Comparison of ENCODE assay signal across 8 cellular contexts in genomic region chrX:150365953-150366911, GRCh38. TPM values are rescaled to one million over a fixed set of nuclear protein-coding genes. Genes with fewer than 3 reads are reported as not detected.
A peak's percentile ranks its signal among the peaks of the same experiment; 100 is the strongest.
DNase-seq lines count a peak whose midpoint lies in the region; ATAC-seq and TF ChIP-seq lines count a peak whose summit lies in the region.

No MANE protein-coding gene starts in this region.

- H3K4me3 ChIP-seq in CD8-positive, alpha-beta memory T cell (ENCODE audit: low read length): peak overlapping the region; percentile 34
- H3K4me3 ChIP-seq in astrocyte of the spinal cord (ENCODE audit: low read depth, low read length) (peak overlapping the region; percentile 50), iPS-18c (ENCODE audit: insufficient read depth, low read depth, low read length) (peak overlapping the region; percentile 50)

- POLR2A ChIA-PET in CD8-positive, alpha-beta memory T cell (lab: Charles Lee): no interaction called here

- no peaks in the 10 kb centered on the region for H3K36me3 ChIP-seq in CD8-positive, alpha-beta memory T cell (ENCODE audit: insufficient read depth, low read length)

- H3K4me1 ChIP-seq in CD8-positive, alpha-beta memory T cell (ENCODE audit: insufficient read depth, low read length): no peaks in the 10 kb centered on the region

- CTCF ChIA-PET in CD8-positive, alpha-beta memory T cell (lab: Charles Lee): interaction anchor here (0.9 to 3.8 kb wide), 12 partner anchors 9 to 426 kb away, joined by 3 to 22 read pairs (median 4); no protein-coding TSS in a partner anchor

- DNase-seq in CD8-positive, alpha-beta memory T cell: peak in 1 of 5 donors; percentile 11
- peak; percentile 1 for DNase-seq in NAMALWA (ENCODE audit: low spot score)
- DNase-seq in astrocyte of the spinal cord (ENCODE audit: low read depth, low spot score): peak; percentile 61
- DNase-seq in sciatic nerve (ENCODE audit: low spot score): peak; percentile 80
- DNase-seq in LoVo (ENCODE audit: low spot score): no peak
- DNase-seq in stimulated activated naive CD4-positive, alpha-beta T cell treated with Interleukin-2 at 50 U/mL for 16 hours (lab: John Stamatoyannopoulos, UW): no peak
- DNase-seq in AG08395 (ENCODE audit: low spot score): no peak

- H3K27ac ChIP-seq in CD8-positive, alpha-beta memory T cell (ENCODE audit: low read depth, low read length): no peak overlapping the region

- H3K27me3 ChIP-seq in CD8-positive, alpha-beta memory T cell (ENCODE audit: insufficient read depth, low read length, poor library complexity, severe bottlenecking): no peaks in the 10 kb centered on the region

- peaks cover 0 to 3% (median 0%) of the 10 kb centered on the region in 3 donors for H3K36me3 Mint-ChIP-seq in CD8-positive, alpha-beta memory T cell

- in situ Hi-C loops in astrocyte of the spinal cord (cut with HindIII; ENCODE audit: low sequenced_read_pairs): no loop called here

- H3K4me3 Mint-ChIP-seq in CD8-positive, alpha-beta memory T cell: peak overlapping the region; percentile 81 to 91 (median 87)

- intact Hi-C loops in sciatic nerve (cut with DNase I): loop anchor here (10.0 kb wide), 1 partner anchor 119 kb away; no protein-coding TSS in a partner anchor

- peak; percentile 63 for ATAC-seq in sciatic nerve

- peak; percentile 36 for TF ChIP-seq CTCF in astrocyte of the spinal cord (IDR thresholded peaks at IDR 0.05; ENCODE audit: low read depth, low read length)

- peaks cover 0 to 6% of the 10 kb centered on the region in 2 donors for H3K27me3 Mint-ChIP-seq in CD8-positive, alpha-beta memory T cell

- H3K27ac Mint-ChIP-seq in CD8-positive, alpha-beta memory T cell: peak overlapping the region; percentile 11 to 79 (median 66)

- H3K9me3 ChIP-seq in CD8-positive, alpha-beta memory T cell (ENCODE audit: low read length): no peaks in the 10 kb centered on the region
- H3K9me3 ChIP-seq in iPS-18c (ENCODE audit: control insufficient read depth, insufficient read depth, low read length): peaks cover 9% of the 10 kb centered on the region

- no peaks in the 10 kb centered on the region for H3K9me3 Mint-ChIP-seq in CD8-positive, alpha-beta memory T cell

- H3K4me1 Mint-ChIP-seq in CD8-positive, alpha-beta memory T cell: peaks cover 16 to 22% (median 17%) of the 10 kb centered on the region in 3 donors

RNA-seq across cellular contexts. Expression of gene MAMLD1, which starts 3.1 kb away (rescaled TPM):
- 1 to 10 TPM; 6.2 to 7.3 TPM for total RNA-seq in CD8-positive, alpha-beta memory T cell
- 1.8 TPM for polyA plus RNA-seq in CD8-positive, alpha-beta memory T cell
- 15.3 TPM for total RNA-seq in sciatic nerve

Comparison
In these comparisons a context has a peak if more than half of its experiments do, and no peak if none do; other contexts are left out.
1. DNase-seq: peak in NAMALWA (single experiment), astrocyte of the spinal cord (single experiment) and sciatic nerve (single experiment); none in LoVo (single experiment), stimulated activated naive CD4-positive, alpha-beta T cell treated with Interleukin-2 at 50 U/mL for 16 hours (single experiment) and AG08395 (single experiment).
2. Peak in every context shown above with its lines, with median percentiles within 50 percentile points of each other: H3K4me3 ChIP-seq.